In genomic region chr13:27037571-27037970, GRCh38 we compare ENCODE assay signal across 1 cellular context.
TF ChIP-seq lines count a peak whose summit lies in the region.

No MANE protein-coding gene starts in this region.

TF ChIP-seq in A549, 52 proteins besides CTCF, POLR2A, EP300 and RAD21 (continued from another document):
- TF ChIP-seq, protein P1, sequence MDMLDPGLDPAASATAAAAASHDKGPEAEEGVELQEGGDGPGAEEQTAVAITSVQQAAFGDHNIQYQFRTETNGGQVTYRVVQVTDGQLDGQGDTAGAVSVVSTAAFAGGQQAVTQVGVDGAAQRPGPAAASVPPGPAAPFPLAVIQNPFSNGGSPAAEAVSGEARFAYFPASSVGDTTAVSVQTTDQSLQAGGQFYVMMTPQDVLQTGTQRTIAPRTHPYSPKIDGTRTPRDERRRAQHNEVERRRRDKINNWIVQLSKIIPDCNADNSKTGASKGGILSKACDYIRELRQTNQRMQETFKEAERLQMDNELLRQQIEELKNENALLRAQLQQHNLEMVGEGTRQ (IDR thresholded peaks at IDR 0.05): no peak
- no peak for TF ChIP-seq HOXB5 (CRISPR knock-in tag; IDR thresholded peaks at IDR 0.05)
- no peak for TF ChIP-seq FOSB (CRISPR knock-in tag; IDR thresholded peaks at IDR 0.05)
- TF ChIP-seq ZNF302 (CRISPR knock-in tag; IDR thresholded peaks at IDR 0.05): no peak
- no peak for TF ChIP-seq MAZ (IDR thresholded peaks at IDR 0.05; ENCODE audit: borderline replicate concordance, low read depth, low read length)
- no peak for TF ChIP-seq HDAC2 (IDR thresholded peaks at IDR 0.05)
